Comparison of ENCODE assay signal across 21 cellular contexts in the genomic region with DNA sequence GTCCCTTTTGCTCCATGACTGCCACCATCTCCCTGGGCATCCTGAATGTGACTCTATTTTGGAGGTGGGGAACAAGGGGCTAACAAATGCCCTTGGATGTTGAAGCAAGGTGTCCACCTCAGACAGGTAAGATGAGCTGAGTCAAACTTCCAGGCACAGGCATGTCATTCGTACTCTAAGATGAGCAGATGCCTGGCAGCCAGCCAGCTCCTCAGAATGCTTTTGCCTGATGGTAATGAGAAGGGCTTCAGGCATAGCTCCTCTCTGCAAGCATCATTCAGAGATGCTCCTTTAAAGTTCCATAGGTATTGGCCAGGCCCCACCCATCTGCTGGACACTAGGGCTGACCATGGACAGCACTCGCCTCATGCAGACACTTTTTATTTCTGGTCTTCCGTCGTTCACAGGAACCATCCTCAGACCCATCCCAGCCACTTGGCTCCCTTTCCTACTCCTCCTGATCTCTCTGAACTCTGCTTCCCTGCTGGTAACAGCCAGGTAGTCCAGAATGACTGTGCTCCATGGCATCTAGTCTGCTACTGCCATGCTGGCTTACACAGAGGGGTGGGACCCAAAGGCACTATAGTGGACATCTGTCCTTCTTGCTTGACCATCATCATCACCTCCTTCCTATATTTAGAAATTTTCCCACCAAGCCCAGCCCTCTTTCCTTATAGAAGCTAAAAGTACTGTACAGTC.
DNase-seq lines count a peak whose midpoint lies in the region; ATAC-seq and TF ChIP-seq lines count a peak whose summit lies in the region.
"Had no signal": no experiment of that assay in that cellular context is flagged by ENCODE, and none has a peak within 500 bp of the region (broad histone marks: within the 10 kb centered on the region; RNA-seq: fewer than 3 reads in every experiment).

No MANE protein-coding gene starts in this region.

- no peaks in the 10 kb centered on the region for H3K27me3 Mint-ChIP-seq in Calu3 (ENCODE audit: unreplicated experiment)

- whole genome bisulfite sequencing in esophagus muscularis mucosa: 82% methylated on average over 4 of the region's 4 CpGs

- H3K36me3 ChIP-seq in esophagus muscularis mucosa: no peaks in the 10 kb centered on the region
- H3K36me3 ChIP-seq: Peyer's patch, SJSA1 had no signal

- H3K9me3 ChIP-seq in esophagus muscularis mucosa: no peaks in the 10 kb centered on the region
- H3K9me3 ChIP-seq: Peyer's patch, SJSA1 had no signal

- H3K4me1 ChIP-seq in esophagus muscularis mucosa: peaks cover 0 to 18% (median 0%) of the 10 kb centered on the region in 4 donors
- H3K4me1 ChIP-seq: Peyer's patch, SJSA1 had no signal

- H3K4me3 ChIP-seq in esophagus muscularis mucosa: no peak overlapping the region
- H3K4me3 ChIP-seq: GM12878, GM23338, Peyer's patch, SJSA1 had no signal

- TF ChIP-seq EP300 in esophagus muscularis mucosa (IDR thresholded peaks at IDR 0.05): no peak

- CTCF ChIA-PET in Calu3 (lab: Charles Lee): no interaction called here

- no peak overlapping the region for H3K27ac ChIP-seq in esophagus muscularis mucosa (replicated peaks in 1 of 4)
- H3K27ac ChIP-seq: C4-2B, HL-60, Peyer's patch, SJSA1 had no signal

- DNase-seq in NCI-H748 (lab: John Stamatoyannopoulos, UW; ENCODE audit: unreplicated experiment) (peak; percentile 13), NCI-H748 treated with DMSO at 0.1 percent for 48 hours (lab: John Stamatoyannopoulos, UW) (no peak), Calu3 (no peak), NCI-H2171 (lab: John Stamatoyannopoulos, UW) (peak; percentile 30), esophagus muscularis mucosa (ENCODE audit: extremely low spot score) (peak; percentile 60), DMS153 treated with DMSO at 0.1 percent for 48 hours (lab: John Stamatoyannopoulos, UW; ENCODE audit: unreplicated experiment) (no peak), GM19238 (ENCODE audit: insufficient read length, low spot score) (no peak)
- DNase-seq: DND-41, HCEC 1CT, KG1, NCI-H1092 treated with DMSO at 0.1 percent for 48 hours, NCI-H2029 treated with DMSO at 0.1 percent for 48 hours, NCI-H774, Peyer's patch had no signal

- peaks cover 11% of the 10 kb centered on the region for H3K4me1 Mint-ChIP-seq in Calu3 (ENCODE audit: low read depth, unreplicated experiment)
- H3K4me1 Mint-ChIP-seq: GM23338 had no signal

- H3K9me3 Mint-ChIP-seq in Calu3 (ENCODE audit: low read depth, unreplicated experiment): no peaks in the 10 kb centered on the region

- TF ChIP-seq POLR2A in esophagus muscularis mucosa (IDR thresholded peaks at IDR 0.05; ENCODE audit: low read depth): no peak

- no peaks in the 10 kb centered on the region for H3K27me3 ChIP-seq in esophagus muscularis mucosa
- H3K27me3 ChIP-seq: Peyer's patch, SJSA1 had no signal

- H3K4me3 Mint-ChIP-seq in Calu3 (ENCODE audit: low read depth, unreplicated experiment): no peak overlapping the region
- H3K4me3 Mint-ChIP-seq: GM23338 had no signal

- BruUV-seq in Calu3 (replicated peaks; lab: Mats Ljungman, UMichigan): no TSS peak

- H3K27ac Mint-ChIP-seq in Calu3 (ENCODE audit: unreplicated experiment): peak overlapping the region; percentile 15
- H3K27ac Mint-ChIP-seq: GM23338 had no signal

- H3K36me3 Mint-ChIP-seq in Calu3 (ENCODE audit: insufficient read depth, unreplicated experiment): no peaks in the 10 kb centered on the region

- TF ChIP-seq CTCF in Calu3 (IDR thresholded peaks at IDR 0.05; ENCODE audit: unreplicated experiment) (no peak), esophagus muscularis mucosa (IDR thresholded peaks at IDR 0.05) (no peak)

- no peak for ATAC-seq in GM21447 (IDR thresholded peaks at IDR 0.05; ENCODE audit: unreplicated experiment)
- ATAC-seq: GM12878, GM23338, HepG2 had no signal

- intact Hi-C loops in Calu3 (cut with micrococcal nuclease; ENCODE audit: unreplicated experiment): no loop called here
- intact Hi-C loops in esophagus muscularis mucosa (cut with DNase I): no loop called here

Comparison
In these comparisons a context has a peak if more than half of its experiments do, and no peak if none do; other contexts are left out.
1. DNase-seq: peak in NCI-H748 (single experiment), NCI-H2171 (single experiment) and esophagus muscularis mucosa (single experiment); none in NCI-H748 treated with DMSO at 0.1 percent for 48 hours (single experiment), Calu3 (single experiment), DMS153 treated with DMSO at 0.1 percent for 48 hours (single experiment) and GM19238 (single experiment).